Comparison of ENCODE assay signal across 1 cellular context in the genomic region with DNA sequence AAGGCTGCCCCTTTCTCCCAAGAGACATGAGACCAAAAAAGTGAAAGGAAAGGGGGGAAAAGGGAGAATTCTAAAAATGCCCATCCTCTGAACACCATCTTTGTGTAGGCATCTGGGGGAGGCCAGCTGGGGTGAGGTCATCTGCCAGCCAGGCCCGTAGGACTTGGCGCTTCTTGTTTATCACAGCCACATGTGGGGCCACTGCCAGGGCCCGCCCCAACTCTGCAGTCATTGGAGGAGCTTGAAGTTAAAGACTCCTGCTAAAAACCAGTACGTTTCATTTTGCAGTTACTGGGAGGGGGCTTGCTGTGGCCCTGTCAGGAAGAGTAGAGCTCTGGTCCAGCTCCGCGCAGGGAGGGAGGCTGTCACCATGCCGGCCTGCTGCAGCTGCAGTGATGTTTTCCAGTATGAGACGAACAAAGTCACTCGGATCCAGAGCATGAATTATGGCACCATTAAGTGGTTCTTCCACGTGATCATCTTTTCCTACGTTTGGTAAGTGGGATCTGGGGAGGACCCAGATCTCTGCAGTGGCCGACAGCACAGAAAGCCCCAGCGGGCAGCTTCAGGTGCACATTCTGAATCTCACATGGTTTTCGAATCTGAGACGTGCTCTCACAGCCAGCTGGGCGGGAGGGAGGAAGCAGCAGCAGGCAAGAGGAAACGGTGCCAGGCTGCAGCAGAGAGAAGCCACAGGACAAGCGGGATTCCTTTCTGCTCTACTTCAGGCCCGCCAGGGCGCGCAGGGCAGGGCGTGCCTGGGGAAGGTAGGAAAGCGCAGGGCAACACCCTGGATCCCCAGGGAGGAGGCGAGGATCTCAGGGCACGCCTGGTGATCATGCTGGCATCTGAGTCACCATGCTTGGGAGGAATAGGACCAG.
TF ChIP-seq lines count a peak whose summit lies in the region.

A gene (plus strand): TSS at position 276 of the 881 bp plus-strand sequence. CDS start 95 bp downstream, at position 371.

TF ChIP-seq in GM23338, 12 proteins besides CTCF, POLR2A, EP300 and RAD21 (continued from another document):
- TF ChIP-seq, protein P1, sequence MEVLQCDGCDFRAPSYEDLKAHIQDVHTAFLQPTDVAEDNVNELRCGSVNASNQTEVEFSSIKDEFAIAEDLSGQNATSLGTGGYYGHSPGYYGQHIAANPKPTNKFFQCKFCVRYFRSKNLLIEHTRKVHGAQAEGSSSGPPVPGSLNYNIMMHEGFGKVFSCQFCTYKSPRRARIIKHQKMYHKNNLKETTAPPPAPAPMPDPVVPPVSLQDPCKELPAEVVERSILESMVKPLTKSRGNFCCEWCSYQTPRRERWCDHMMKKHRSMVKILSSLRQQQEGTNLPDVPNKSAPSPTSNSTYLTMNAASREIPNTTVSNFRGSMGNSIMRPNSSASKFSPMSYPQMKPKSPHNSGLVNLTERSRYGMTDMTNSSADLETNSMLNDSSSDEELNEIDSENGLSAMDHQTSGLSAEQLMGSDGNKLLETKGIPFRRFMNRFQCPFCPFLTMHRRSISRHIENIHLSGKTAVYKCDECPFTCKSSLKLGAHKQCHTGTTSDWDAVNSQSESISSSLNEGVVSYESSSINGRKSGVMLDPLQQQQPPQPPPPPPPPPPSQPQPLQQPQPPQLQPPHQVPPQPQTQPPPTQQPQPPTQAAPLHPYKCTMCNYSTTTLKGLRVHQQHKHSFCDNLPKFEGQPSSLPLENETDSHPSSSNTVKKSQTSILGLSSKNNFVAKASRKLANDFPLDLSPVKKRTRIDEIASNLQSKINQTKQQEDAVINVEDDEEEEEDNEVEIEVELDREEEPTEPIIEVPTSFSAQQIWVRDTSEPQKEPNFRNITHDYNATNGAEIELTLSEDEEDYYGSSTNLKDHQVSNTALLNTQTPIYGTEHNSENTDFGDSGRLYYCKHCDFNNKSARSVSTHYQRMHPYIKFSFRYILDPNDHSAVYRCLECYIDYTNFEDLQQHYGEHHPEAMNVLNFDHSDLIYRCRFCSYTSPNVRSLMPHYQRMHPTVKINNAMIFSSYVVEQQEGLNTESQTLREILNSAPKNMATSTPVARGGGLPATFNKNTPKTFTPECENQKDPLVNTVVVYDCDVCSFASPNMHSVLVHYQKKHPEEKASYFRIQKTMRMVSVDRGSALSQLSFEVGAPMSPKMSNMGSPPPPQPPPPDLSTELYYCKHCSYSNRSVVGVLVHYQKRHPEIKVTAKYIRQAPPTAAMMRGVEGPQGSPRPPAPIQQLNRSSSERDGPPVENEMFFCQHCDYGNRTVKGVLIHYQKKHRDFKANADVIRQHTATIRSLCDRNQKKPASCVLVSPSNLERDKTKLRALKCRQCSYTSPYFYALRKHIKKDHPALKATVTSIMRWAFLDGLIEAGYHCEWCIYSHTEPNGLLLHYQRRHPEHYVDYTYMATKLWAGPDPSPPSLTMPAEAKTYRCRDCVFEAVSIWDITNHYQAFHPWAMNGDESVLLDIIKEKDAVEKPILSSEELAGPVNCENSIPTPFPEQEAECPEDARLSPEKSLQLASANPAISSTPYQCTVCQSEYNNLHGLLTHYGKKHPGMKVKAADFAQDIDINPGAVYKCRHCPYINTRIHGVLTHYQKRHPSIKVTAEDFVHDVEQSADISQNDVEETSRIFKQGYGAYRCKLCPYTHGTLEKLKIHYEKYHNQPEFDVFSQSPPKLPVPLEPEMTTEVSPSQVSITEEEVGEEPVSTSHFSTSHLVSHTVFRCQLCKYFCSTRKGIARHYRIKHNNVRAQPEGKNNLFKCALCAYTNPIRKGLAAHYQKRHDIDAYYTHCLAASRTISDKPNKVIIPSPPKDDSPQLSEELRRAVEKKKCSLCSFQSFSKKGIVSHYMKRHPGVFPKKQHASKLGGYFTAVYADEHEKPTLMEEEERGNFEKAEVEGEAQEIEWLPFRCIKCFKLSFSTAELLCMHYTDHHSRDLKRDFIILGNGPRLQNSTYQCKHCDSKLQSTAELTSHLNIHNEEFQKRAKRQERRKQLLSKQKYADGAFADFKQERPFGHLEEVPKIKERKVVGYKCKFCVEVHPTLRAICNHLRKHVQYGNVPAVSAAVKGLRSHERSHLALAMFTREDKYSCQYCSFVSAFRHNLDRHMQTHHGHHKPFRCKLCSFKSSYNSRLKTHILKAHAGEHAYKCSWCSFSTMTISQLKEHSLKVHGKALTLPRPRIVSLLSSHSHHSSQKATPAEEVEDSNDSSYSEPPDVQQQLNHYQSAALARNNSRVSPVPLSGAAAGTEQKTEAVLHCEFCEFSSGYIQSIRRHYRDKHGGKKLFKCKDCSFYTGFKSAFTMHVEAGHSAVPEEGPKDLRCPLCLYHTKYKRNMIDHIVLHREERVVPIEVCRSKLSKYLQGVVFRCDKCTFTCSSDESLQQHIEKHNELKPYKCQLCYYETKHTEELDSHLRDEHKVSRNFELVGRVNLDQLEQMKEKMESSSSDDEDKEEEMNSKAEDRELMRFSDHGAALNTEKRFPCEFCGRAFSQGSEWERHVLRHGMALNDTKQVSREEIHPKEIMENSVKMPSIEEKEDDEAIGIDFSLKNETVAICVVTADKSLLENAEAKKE (CRISPR knock-in tag; IDR thresholded peaks at IDR 0.05): no peak
- TF ChIP-seq JUNB (IDR thresholded peaks at IDR 0.05; ENCODE audit: unreplicated experiment) (no peak), CREB1 (CRISPR knock-in tag; IDR thresholded peaks at IDR 0.05; ENCODE audit: low read depth) (no peak)
- TF ChIP-seq, protein P2, sequence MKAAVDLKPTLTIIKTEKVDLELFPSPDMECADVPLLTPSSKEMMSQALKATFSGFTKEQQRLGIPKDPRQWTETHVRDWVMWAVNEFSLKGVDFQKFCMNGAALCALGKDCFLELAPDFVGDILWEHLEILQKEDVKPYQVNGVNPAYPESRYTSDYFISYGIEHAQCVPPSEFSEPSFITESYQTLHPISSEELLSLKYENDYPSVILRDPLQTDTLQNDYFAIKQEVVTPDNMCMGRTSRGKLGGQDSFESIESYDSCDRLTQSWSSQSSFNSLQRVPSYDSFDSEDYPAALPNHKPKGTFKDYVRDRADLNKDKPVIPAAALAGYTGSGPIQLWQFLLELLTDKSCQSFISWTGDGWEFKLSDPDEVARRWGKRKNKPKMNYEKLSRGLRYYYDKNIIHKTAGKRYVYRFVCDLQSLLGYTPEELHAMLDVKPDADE (IDR thresholded peaks at IDR 0.05): no peak
- TF ChIP-seq, protein P3, sequence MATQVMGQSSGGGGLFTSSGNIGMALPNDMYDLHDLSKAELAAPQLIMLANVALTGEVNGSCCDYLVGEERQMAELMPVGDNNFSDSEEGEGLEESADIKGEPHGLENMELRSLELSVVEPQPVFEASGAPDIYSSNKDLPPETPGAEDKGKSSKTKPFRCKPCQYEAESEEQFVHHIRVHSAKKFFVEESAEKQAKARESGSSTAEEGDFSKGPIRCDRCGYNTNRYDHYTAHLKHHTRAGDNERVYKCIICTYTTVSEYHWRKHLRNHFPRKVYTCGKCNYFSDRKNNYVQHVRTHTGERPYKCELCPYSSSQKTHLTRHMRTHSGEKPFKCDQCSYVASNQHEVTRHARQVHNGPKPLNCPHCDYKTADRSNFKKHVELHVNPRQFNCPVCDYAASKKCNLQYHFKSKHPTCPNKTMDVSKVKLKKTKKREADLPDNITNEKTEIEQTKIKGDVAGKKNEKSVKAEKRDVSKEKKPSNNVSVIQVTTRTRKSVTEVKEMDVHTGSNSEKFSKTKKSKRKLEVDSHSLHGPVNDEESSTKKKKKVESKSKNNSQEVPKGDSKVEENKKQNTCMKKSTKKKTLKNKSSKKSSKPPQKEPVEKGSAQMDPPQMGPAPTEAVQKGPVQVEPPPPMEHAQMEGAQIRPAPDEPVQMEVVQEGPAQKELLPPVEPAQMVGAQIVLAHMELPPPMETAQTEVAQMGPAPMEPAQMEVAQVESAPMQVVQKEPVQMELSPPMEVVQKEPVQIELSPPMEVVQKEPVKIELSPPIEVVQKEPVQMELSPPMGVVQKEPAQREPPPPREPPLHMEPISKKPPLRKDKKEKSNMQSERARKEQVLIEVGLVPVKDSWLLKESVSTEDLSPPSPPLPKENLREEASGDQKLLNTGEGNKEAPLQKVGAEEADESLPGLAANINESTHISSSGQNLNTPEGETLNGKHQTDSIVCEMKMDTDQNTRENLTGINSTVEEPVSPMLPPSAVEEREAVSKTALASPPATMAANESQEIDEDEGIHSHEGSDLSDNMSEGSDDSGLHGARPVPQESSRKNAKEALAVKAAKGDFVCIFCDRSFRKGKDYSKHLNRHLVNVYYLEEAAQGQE (IDR thresholded peaks at IDR 0.05; ENCODE audit: unreplicated experiment): no peak
